In the genomic region with DNA sequence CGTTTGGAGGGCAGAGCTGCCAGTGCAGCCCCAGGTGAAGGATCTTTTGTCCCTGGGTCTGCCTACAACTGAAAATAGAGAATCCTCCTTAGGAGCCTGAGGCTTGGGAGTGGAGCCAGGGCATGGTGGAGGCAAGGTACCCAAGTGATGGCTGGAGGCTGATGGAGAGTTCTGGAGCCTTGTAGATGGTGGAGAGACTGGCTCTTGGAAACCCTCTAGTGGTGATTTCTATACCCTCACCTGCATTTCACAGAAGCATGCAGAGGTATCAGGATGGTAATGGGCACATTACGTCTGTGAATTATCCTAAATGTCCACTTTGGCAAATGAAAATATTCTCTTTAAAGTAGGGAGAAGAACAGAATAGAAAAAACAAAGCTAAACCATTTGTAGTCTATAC, we compare ENCODE assay signal across 9 cellular contexts. TPM values are rescaled to one million over a fixed set of nuclear protein-coding genes. Genes with fewer than 3 reads are reported as not detected.
DNase-seq lines count a peak whose midpoint lies in the region; ATAC-seq, FAIRE-seq and TF ChIP-seq lines count a peak whose summit lies in the region.
"Had no signal": no experiment of that assay in that cellular context is flagged by ENCODE, and none has a peak within 500 bp of the region (broad histone marks: within the 10 kb centered on the region; RNA-seq: fewer than 3 reads in every experiment).

No MANE protein-coding gene starts in this region.

- no peaks in the 10 kb centered on the region for H3K36me3 ChIP-seq in DND-41 (ENCODE audit: insufficient read depth, low read length)
- no peaks in the 10 kb centered on the region for H3K36me3 ChIP-seq in small intestine (ENCODE audit: control insufficient read depth in 2 of 2, insufficient read depth in 2 of 2, low read length in 2 of 2)
- H3K36me3 ChIP-seq: SJSA1 had no signal

- 51 to 69% (median 64%) methylated on average over 2 of the region's 2 CpGs for WGBS in small intestine, 3 donors

- H2AFZ ChIP-seq in DND-41 (ENCODE audit: low read depth, low read length), result no peak overlapping the region

- H3K4me1 ChIP-seq in DND-41 (ENCODE audit: insufficient read depth, low read length) (no peaks in the 10 kb centered on the region), small intestine (ENCODE audit: control insufficient read depth in 2 of 2, insufficient read depth in 1 of 2, low read depth in 1 of 2, low read length in 1 of 2) (no peaks in the 10 kb centered on the region)

- H3K9me3 ChIP-seq in DND-41 (ENCODE audit: insufficient read depth, low read length, severe bottlenecking), result no peaks in the 10 kb centered on the region
- H3K9me3 ChIP-seq in small intestine (ENCODE audit: control insufficient read depth, low read depth), result no peaks in the 10 kb centered on the region
- H3K9me3 ChIP-seq: SJSA1 had no signal

- ATAC-seq in DND-41 (ENCODE audit: insufficient read depth, low read depth) (0 out of 3 replicates have a peak, but pooled peaks have one; percentile 44), GM19397 (IDR thresholded peaks at IDR 0.05; ENCODE audit: unreplicated experiment) (peak; percentile 81), HG03520 (IDR thresholded peaks at IDR 0.05; ENCODE audit: unreplicated experiment) (peak; percentile 80)

- FAIRE-seq in small intestine (lab: Jason Lieb, UNC), result no peak

- H3K9ac ChIP-seq in DND-41 (ENCODE audit: low read depth, low read length), result no peak overlapping the region

- no peak for DNase-seq in DND-41
- peak; percentile 2 for DNase-seq in cerebellar cortex (ENCODE audit: low spot score)
- DNase-seq in small intestine, result peak; percentile 6
- DNase-seq in mesenteric fat pad (ENCODE audit: low spot score), result no peak
- no peak for DNase-seq in stimulated activated CD4-positive, alpha-beta T cell treated with anti-CD3 and anti-CD28 coated beads, Interleukin-4, amount 100 ng/mL, for 24 hours
- no peak for DNase-seq in hypothalamus (lab: John Stamatoyannopoulos, UW)

- H3K27ac ChIP-seq in DND-41 (ENCODE audit: low read length), result no peak overlapping the region
- peak overlapping the region in 1 of 2 donors; percentile 22 for H3K27ac ChIP-seq in small intestine (ENCODE audit: low read depth in 1 of 2, low read length in 1 of 2)
- H3K27ac ChIP-seq: SJSA1 had no signal

- no peak overlapping the region for H3K4me2 ChIP-seq in DND-41 (ENCODE audit: insufficient read depth, low read length)

- H3K4me3 ChIP-seq in DND-41 (ENCODE audit: low read depth in 1 of 2, low read length in 2 of 2), result no peak overlapping the region
- no peak overlapping the region for H3K4me3 ChIP-seq in small intestine (ENCODE audit: low read depth in 1 of 2, low read length in 2 of 2)
- H3K4me3 ChIP-seq: SJSA1 had no signal

- peak; percentile 49 for TF ChIP-seq CTCF in DND-41 (IDR thresholded peaks at IDR 0.05; ENCODE audit: borderline replicate concordance, extremely low read depth, low read length, poor library complexity, severe bottlenecking)

- H3K79me2 ChIP-seq in DND-41 (ENCODE audit: insufficient read depth, low read length), result no peaks in the 10 kb centered on the region

- H3K27me3 ChIP-seq in DND-41 (ENCODE audit: insufficient read depth, low read length, poor library complexity), result peaks cover 7% of the 10 kb centered on the region
- H3K27me3 ChIP-seq in small intestine (ENCODE audit: control insufficient read depth in 2 of 2, insufficient read depth in 2 of 2, low read length in 2 of 2), result no peaks in the 10 kb centered on the region
- H3K27me3 ChIP-seq: SJSA1 had no signal

- H4K20me1 ChIP-seq in DND-41 (ENCODE audit: insufficient read depth, low read length), result no peaks in the 10 kb centered on the region

RNA-seq across cellular contexts. Expression of a gene that starts 44.4 kb away (rescaled TPM):
- polyA plus RNA-seq in small intestine, result 1 to 10 TPM in 2 of 3 donors, not detected in 1; 1.4 to 1.9 TPM
- not detected for total RNA-seq in mesenteric fat pad

Comparison
In these comparisons a context has a peak if more than half of its experiments do, and no peak if none do; other contexts are left out.
1. DNase-seq: peak in cerebellar cortex (single experiment) and small intestine (single experiment); none in DND-41 (single experiment), mesenteric fat pad (single experiment), stimulated activated CD4-positive, alpha-beta T cell treated with anti-CD3 and anti-CD28 coated beads, Interleukin-4, amount 100 ng/mL, for 24 hours (single experiment) and hypothalamus (0 of 51).
2. Peak in every context shown above with its lines, with median percentiles within 50 percentile points of each other: ATAC-seq.